ENCODE assay signal across 18 cellular contexts in the genomic region with DNA sequence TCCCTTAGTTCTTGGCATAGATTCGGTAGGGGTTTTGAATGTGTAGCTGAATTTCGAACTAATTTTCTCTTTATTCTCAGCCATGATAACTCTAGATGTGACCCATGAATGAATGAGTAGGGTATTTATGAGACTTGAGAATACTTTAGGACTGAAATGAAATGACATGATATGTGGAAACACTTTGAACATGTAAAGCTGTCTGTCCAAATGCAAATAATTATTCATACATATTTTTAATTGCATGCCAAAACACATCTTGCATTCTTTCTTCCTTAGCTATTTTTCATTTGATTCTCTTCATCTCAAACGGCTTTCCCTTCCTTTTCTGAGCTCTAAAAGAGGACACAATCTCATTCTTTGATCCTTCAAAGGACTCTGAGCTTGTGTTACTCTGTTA. TPM values are rescaled to one million over a fixed set of nuclear protein-coding genes. Genes with fewer than 3 reads are reported as not detected.
DNase-seq lines count a peak whose midpoint lies in the region; ATAC-seq and TF ChIP-seq lines count a peak whose summit lies in the region.
"Had no signal": no experiment of that assay in that cellular context is flagged by ENCODE, and none has a peak within 500 bp of the region (broad histone marks: within the 10 kb centered on the region; RNA-seq: fewer than 3 reads in every experiment).

No MANE protein-coding gene starts in this region.

- no peaks in the 10 kb centered on the region for H3K9me3 Mint-ChIP-seq in activated naive CD8-positive, alpha-beta T cell (ENCODE audit: low read depth)
- H3K9me3 Mint-ChIP-seq in activated naive CD8-positive, alpha-beta T cell treated with anti-CD3 and anti-CD28 coated beads, Interleukin-2, amount 50 U/mL, for 24 hours: no peaks in the 10 kb centered on the region
- H3K9me3 Mint-ChIP-seq in CD4-positive, alpha-beta memory T cell: no peaks in the 10 kb centered on the region
- no peaks in the 10 kb centered on the region for H3K9me3 Mint-ChIP-seq in activated T-helper 17 cell treated with anti-CD3 and anti-CD28 coated beads, Interleukin-2, amount 50 U/mL, for 72 hours

- H3K27me3 Mint-ChIP-seq in activated naive CD8-positive, alpha-beta T cell: no peaks in the 10 kb centered on the region
- H3K27me3 Mint-ChIP-seq in activated naive CD8-positive, alpha-beta T cell treated with anti-CD3 and anti-CD28 coated beads, Interleukin-2, amount 50 U/mL, for 24 hours: no peaks in the 10 kb centered on the region
- H3K27me3 Mint-ChIP-seq in CD4-positive, alpha-beta memory T cell: no peaks in the 10 kb centered on the region
- H3K27me3 Mint-ChIP-seq in activated T-helper 17 cell treated with anti-CD3 and anti-CD28 coated beads, Interleukin-2, amount 50 U/mL, for 72 hours: no peaks in the 10 kb centered on the region

- TF ChIP-seq CTCF in esophagus squamous epithelium (IDR thresholded peaks at IDR 0.05): no peak

- peaks cover 3% of the 10 kb centered on the region for H3K36me3 Mint-ChIP-seq in activated naive CD8-positive, alpha-beta T cell
- H3K36me3 Mint-ChIP-seq in activated naive CD8-positive, alpha-beta T cell treated with anti-CD3 and anti-CD28 coated beads, Interleukin-2, amount 50 U/mL, for 24 hours (ENCODE audit: low read depth): peaks cover 37% of the 10 kb centered on the region
- peaks cover 15 to 41% of the 10 kb centered on the region in 2 donors for H3K36me3 Mint-ChIP-seq in CD4-positive, alpha-beta memory T cell
- peaks cover 65% of the 10 kb centered on the region for H3K36me3 Mint-ChIP-seq in activated T-helper 17 cell treated with anti-CD3 and anti-CD28 coated beads, Interleukin-2, amount 50 U/mL, for 72 hours (ENCODE audit: low read depth)

- H3K4me3 ChIP-seq in CD4-positive, alpha-beta memory T cell (ENCODE audit: low read length in 2 of 2): no peak overlapping the region
- H3K4me3 ChIP-seq in esophagus squamous epithelium: no peak overlapping the region
- H3K4me3 ChIP-seq: HAP-1, SK-N-MC had no signal

- H3K9me3 ChIP-seq in CD4-positive, alpha-beta memory T cell (ENCODE audit: control insufficient read depth in 1 of 2, low read length in 2 of 2): no peaks in the 10 kb centered on the region
- no peaks in the 10 kb centered on the region for H3K9me3 ChIP-seq in esophagus squamous epithelium
- H3K9me3 ChIP-seq: HAP-1 had no signal

- DNase-seq in activated naive CD8-positive, alpha-beta T cell treated with anti-CD3 and anti-CD28 coated beads, Interleukin-2, amount 50 U/mL, for 24 hours: no peak
- no peak for DNase-seq in CD4-positive, alpha-beta memory T cell
- DNase-seq in epithelial cell of prostate (ENCODE audit: low read depth, low spot score): no peak
- DNase-seq in AG20443 (ENCODE audit: low spot score): no peak
- DNase-seq in esophagus squamous epithelium (lab: John Stamatoyannopoulos, UW): no peak
- DNase-seq in NCI-H69 (lab: John Stamatoyannopoulos, UW): no peak
- DNase-seq: DMS79, IMR-90, NCI-H1105, NCI-H2081, NCI-H510A, NCI-H774, OCI-M1, SHP77 had no signal

- H3K27ac ChIP-seq in CD4-positive, alpha-beta memory T cell (ENCODE audit: low read depth, low read length): no peak overlapping the region
- H3K27ac ChIP-seq in epithelial cell of prostate: peak overlapping the region; percentile 14
- no peak overlapping the region for H3K27ac ChIP-seq in esophagus squamous epithelium
- H3K27ac ChIP-seq: SK-N-MC had no signal

- no peak for TF ChIP-seq POLR2A in esophagus squamous epithelium (IDR thresholded peaks at IDR 0.05)

- intact Hi-C loops in CD4-positive, alpha-beta memory T cell (cut with micrococcal nuclease): no loop called here
- intact Hi-C loops in esophagus squamous epithelium (cut with DNase I): no loop called here

- CTCF ChIA-PET in CD4-positive, alpha-beta memory T cell (lab: Charles Lee; ENCODE audit: partially characterized antibody): interaction anchor here (1.2 to 1.4 kb wide), 4 partner anchors 21 to 122 kb away, joined by 3 to 6 read pairs (median 4); partner anchors contain the start of gene TMEM267

- POLR2A ChIA-PET in CD4-positive, alpha-beta memory T cell (lab: Charles Lee; ENCODE audit: partially characterized antibody): interaction anchor here (0.6 to 0.9 kb wide), 2 partner anchors 9 to 185 kb away, joined by 3 read pairs; no protein-coding TSS in a partner anchor

- peaks cover 35% of the 10 kb centered on the region for H3K4me1 ChIP-seq in CD4-positive, alpha-beta memory T cell (ENCODE audit: insufficient read depth, low read length)
- H3K4me1 ChIP-seq in esophagus squamous epithelium: peaks cover 0 to 31% (median 17%) of the 10 kb centered on the region in 3 donors

- H3K4me1 Mint-ChIP-seq in activated naive CD8-positive, alpha-beta T cell (ENCODE audit: low read depth): peaks cover 65% of the 10 kb centered on the region
- peaks cover 36% of the 10 kb centered on the region for H3K4me1 Mint-ChIP-seq in activated naive CD8-positive, alpha-beta T cell treated with anti-CD3 and anti-CD28 coated beads, Interleukin-2, amount 50 U/mL, for 24 hours
- H3K4me1 Mint-ChIP-seq in CD4-positive, alpha-beta memory T cell: peaks cover 35 to 74% (median 55%) of the 10 kb centered on the region in 4 donors
- H3K4me1 Mint-ChIP-seq in activated T-helper 17 cell treated with anti-CD3 and anti-CD28 coated beads, Interleukin-2, amount 50 U/mL, for 72 hours: peaks cover 18% of the 10 kb centered on the region

- 30 to 46% methylated on average over 3 of the region's 3 CpGs for WGBS in esophagus squamous epithelium, 2 donors

- no peak overlapping the region for H3K4me3 Mint-ChIP-seq in activated naive CD8-positive, alpha-beta T cell
- H3K4me3 Mint-ChIP-seq in activated naive CD8-positive, alpha-beta T cell treated with anti-CD3 and anti-CD28 coated beads, Interleukin-2, amount 50 U/mL, for 24 hours: no peak overlapping the region
- H3K4me3 Mint-ChIP-seq in CD4-positive, alpha-beta memory T cell: peak overlapping the region in 1 of 8 donors; percentile 3
- no peak overlapping the region for H3K4me3 Mint-ChIP-seq in activated T-helper 17 cell treated with anti-CD3 and anti-CD28 coated beads, Interleukin-2, amount 50 U/mL, for 72 hours

- H3K27ac Mint-ChIP-seq in activated naive CD8-positive, alpha-beta T cell: peak overlapping the region; percentile 5
- no peak overlapping the region for H3K27ac Mint-ChIP-seq in activated naive CD8-positive, alpha-beta T cell treated with anti-CD3 and anti-CD28 coated beads, Interleukin-2, amount 50 U/mL, for 24 hours
- H3K27ac Mint-ChIP-seq in CD4-positive, alpha-beta memory T cell: peak overlapping the region in 4 of 7 donors; percentile 19 to 73 (median 48)
- peak overlapping the region; percentile 58 for H3K27ac Mint-ChIP-seq in activated T-helper 17 cell treated with anti-CD3 and anti-CD28 coated beads, Interleukin-2, amount 50 U/mL, for 72 hours

- no peaks in the 10 kb centered on the region for H3K27me3 ChIP-seq in CD4-positive, alpha-beta memory T cell (ENCODE audit: insufficient read depth, low read length)
- H3K27me3 ChIP-seq in esophagus squamous epithelium: no peaks in the 10 kb centered on the region

- no peaks in the 10 kb centered on the region for H3K36me3 ChIP-seq in CD4-positive, alpha-beta memory T cell (ENCODE audit: insufficient read depth, low read length)
- peaks cover 0 to 26% (median 5%) of the 10 kb centered on the region in 3 donors for H3K36me3 ChIP-seq in esophagus squamous epithelium

- no peak for ATAC-seq in activated naive CD8-positive, alpha-beta T cell treated with anti-CD3 and anti-CD28 coated beads, Interleukin-2, amount 50 U/mL, for 24 hours
- ATAC-seq in activated T-helper 17 cell treated with anti-CD3 and anti-CD28 coated beads, Interleukin-2, amount 50 U/mL, for 72 hours (replicated peaks): no peak

RNA-seq across cellular contexts. Expression of gene NNT, which starts 3.4 kb away (rescaled TPM):
- 10 to 100 TPM; 56.1 to 57.6 TPM for total RNA-seq in CD4-positive, alpha-beta memory T cell
- polyA plus RNA-seq in CD4-positive, alpha-beta memory T cell: 10 to 100 TPM; 47.0 to 74.7 TPM
- 10 to 100 TPM; 87.5 to 97.2 TPM for total RNA-seq in activated T-helper 17 cell treated with anti-CD3 and anti-CD28 coated beads, Interleukin-2, amount 50 U/mL, for 72 hours
- total RNA-seq in esophagus squamous epithelium: 10 to 100 TPM; 16.0 to 35.1 (median 29.1) TPM

RNA-seq across cellular contexts. Expression of gene PAIP1, which starts 49.5 kb away (rescaled TPM):
- total RNA-seq in CD4-positive, alpha-beta memory T cell: 10 to 100 TPM; 36.0 to 38.0 TPM
- polyA plus RNA-seq in CD4-positive, alpha-beta memory T cell: 10 to 100 TPM; 48.1 to 48.9 TPM
- 10 to 100 TPM; 28.3 to 43.6 TPM for total RNA-seq in activated T-helper 17 cell treated with anti-CD3 and anti-CD28 coated beads, Interleukin-2, amount 50 U/mL, for 72 hours
- total RNA-seq in esophagus squamous epithelium: 10 to 100 TPM; 27.7 to 61.4 (median 51.3) TPM
